Comparison of ENCODE assay signal across 8 cellular contexts in genomic region chr19:46856062-46857022, GRCh38. TPM values are rescaled to one million over a fixed set of nuclear protein-coding genes. Genes with fewer than 3 reads are reported as not detected.
DNase-seq lines count a peak whose midpoint lies in the region; ATAC-seq and TF ChIP-seq lines count a peak whose summit lies in the region.

No MANE protein-coding gene starts in this region.

- peaks cover 19% of the 10 kb centered on the region in 2 experiments for H3K4me1 ChIP-seq in neutrophil (ENCODE audit: control insufficient read depth in 1 of 2, insufficient read depth in 1 of 2, low read depth in 1 of 2, low read length in 1 of 2)
- peaks cover 4 to 26% (median 20%) of the 10 kb centered on the region in 5 donors for H3K4me1 ChIP-seq in subcutaneous abdominal adipose tissue (ENCODE audit: control insufficient read depth in 5 of 5, insufficient read depth in 5 of 5, low read length in 5 of 5)

- H3K9ac ChIP-seq in subcutaneous abdominal adipose tissue (ENCODE audit: low read length in 5 of 5) = peak overlapping the region; percentile 46 to 84 (median 66)

- peak; percentile 39 for ATAC-seq in GM21515 (IDR thresholded peaks at IDR 0.05; ENCODE audit: unreplicated experiment)

- H3K4me3 ChIP-seq in neutrophil (ENCODE audit: low read depth in 1 of 2, low read length in 1 of 2) (peak overlapping the region; percentile 43 to 52), subcutaneous abdominal adipose tissue (ENCODE audit: low read depth in 1 of 5, low read length in 5 of 5) (peak overlapping the region; percentile 58 to 69 (median 66))

- in situ Hi-C loops in SK-MEL-5 (cut with HindIII; ENCODE audit: low pct_unique_long_range_greater_than_20kb, low sequenced_read_pairs) = no loop called here

- peak overlapping the region; percentile 43 for H3K27ac ChIP-seq in neutrophil
- peak overlapping the region; percentile 90 for H3K27ac ChIP-seq in subcutaneous abdominal adipose tissue (ENCODE audit: low read depth, low read length)

- H3K9me3 ChIP-seq in neutrophil (no peaks in the 10 kb centered on the region), subcutaneous abdominal adipose tissue (ENCODE audit: control insufficient read depth in 5 of 5, low read length in 5 of 5) (no peaks in the 10 kb centered on the region)

- peak; percentile 78 for TF ChIP-seq CTCF in neutrophil (IDR thresholded peaks at IDR 0.05)

- peak; percentile 77 for DNase-seq in CMK (ENCODE audit: low read depth)
- peak; percentile 71 for DNase-seq in LoVo (ENCODE audit: low spot score)
- peak; percentile 95 for DNase-seq in SK-MEL-5 (ENCODE audit: low read depth, low spot score)
- DNase-seq in activated naive CD4-positive, alpha-beta T cell treated with Interleukin-2 at 50 U/mL for 16 hours = peak; percentile 93
- peak; percentile 92 for DNase-seq in foreskin melanocyte

- H3K36me3 ChIP-seq in neutrophil (no peaks in the 10 kb centered on the region), subcutaneous abdominal adipose tissue (ENCODE audit: control insufficient read depth in 5 of 5, insufficient read depth in 5 of 5, low read length in 5 of 5) (no peaks in the 10 kb centered on the region)

- H3K27me3 ChIP-seq in neutrophil (no peaks in the 10 kb centered on the region), subcutaneous abdominal adipose tissue (ENCODE audit: control insufficient read depth in 5 of 5, insufficient read depth in 4 of 5, low read length in 5 of 5) (no peaks in the 10 kb centered on the region)

RNA-seq across cellular contexts. Expression of gene ARHGAP35, which starts 4.5 kb away (rescaled TPM):
- total RNA-seq in SK-MEL-5 (2014; rRNA removed; shearing (Covaris generic)) = 14.2 and 16.8 TPM in 2 replicates
- 21.0 and 30.9 TPM in 2 replicates for polyA plus RNA-seq in SK-MEL-5 (2015; cell fraction: cytosol; rRNA removed)
- polyA plus RNA-seq in SK-MEL-5 (2015; cell fraction: nucleus; rRNA removed) = 5.9 and 11.5 TPM in 2 replicates

RNA-seq across cellular contexts. Expression of gene AP2S1, which starts 5.7 kb away (rescaled TPM):
- total RNA-seq in SK-MEL-5 (2014; rRNA removed; shearing (Covaris generic)) = 182 and 183 TPM in 2 replicates
- polyA plus RNA-seq in SK-MEL-5 (2015; cell fraction: cytosol; rRNA removed) = 197 and 212 TPM in 2 replicates
- polyA plus RNA-seq in SK-MEL-5 (2015; cell fraction: nucleus; rRNA removed) = 32.2 and 35.4 TPM in 2 replicates

Comparison
In these comparisons a context has a peak if more than half of its experiments do, and no peak if none do; other contexts are left out.
1. Peak in every context shown above with its lines: DNase-seq, ATAC-seq, H3K4me3 ChIP-seq and H3K27ac ChIP-seq.